In the genomic region with DNA sequence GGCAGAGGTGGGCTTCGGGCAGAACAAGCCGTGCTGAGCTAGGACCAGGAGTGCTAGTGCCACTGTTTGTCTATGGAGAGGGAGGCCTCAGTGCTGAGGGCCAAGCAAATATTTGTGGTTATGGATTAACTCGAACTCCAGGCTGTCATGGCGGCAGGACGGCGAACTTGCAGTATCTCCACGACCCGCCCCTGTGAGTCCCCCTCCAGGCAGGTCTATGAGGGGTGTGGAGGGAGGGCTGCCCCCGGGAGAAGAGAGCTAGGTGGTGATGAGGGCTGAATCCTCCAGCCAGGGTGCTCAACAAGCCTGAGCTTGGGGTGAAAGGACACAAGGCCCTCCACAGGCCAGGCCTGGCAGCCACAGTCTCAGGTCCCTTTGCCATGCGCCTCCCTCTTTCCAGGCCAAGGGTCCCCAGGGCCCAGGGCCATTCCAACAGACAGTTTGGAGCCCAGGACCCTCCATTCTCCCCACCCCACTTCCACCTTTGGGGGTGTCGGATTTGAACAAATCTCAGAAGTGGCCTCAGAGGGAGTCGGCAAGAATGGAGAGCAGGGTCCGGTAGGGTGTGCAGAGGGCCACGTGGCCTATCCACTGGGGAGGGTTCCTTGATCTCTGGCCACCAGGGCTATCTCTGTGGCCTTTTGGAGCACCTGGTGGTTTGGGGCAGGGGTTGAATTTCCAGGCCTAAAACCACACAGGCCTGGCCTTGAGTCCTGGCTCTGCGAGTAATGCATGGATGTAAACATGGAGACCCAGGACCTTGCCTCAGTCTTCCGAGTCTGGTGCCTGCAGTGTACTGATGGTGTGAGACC, we compare ENCODE assay signal across 23 cellular contexts. TPM values are rescaled to one million over a fixed set of nuclear protein-coding genes. Genes with fewer than 3 reads are reported as not detected.
DNase-seq lines count a peak whose midpoint lies in the region; ATAC-seq, FAIRE-seq and TF ChIP-seq lines count a peak whose summit lies in the region.
"Had no signal": no experiment of that assay in that cellular context is flagged by ENCODE, and none has a peak within 500 bp of the region (broad histone marks: within the 10 kb centered on the region; RNA-seq: fewer than 3 reads in every experiment).

Gene PROC, plus strand, starts transcription at position 128 of the 812 bp plus-strand sequence. CDS start 1,516 bp downstream, outside the sequence.

- TSS peak; percentile 72 for BruUV-seq in HepG2 (replicated peaks; lab: Mats Ljungman, UMichigan)

- in situ Hi-C loops in HepG2 (cut with HindIII; ENCODE audit: extremely low pct_ligation_motif_present, low pct_unique_long_range_greater_than_20kb), result no loop called here

- H3K27ac ChIP-seq in KOPT-K1 (ENCODE audit: low read depth, low read length, poor library complexity, severe bottlenecking) (peak within 1 kb of the TSS; percentile 86), HepG2 (ENCODE audit: extremely low read length, insufficient read depth, low read length) (peak within 1 kb of the TSS; percentile 96), MM.1S (ENCODE audit: low read length) (no peak within 1 kb of the TSS), suprapubic skin (no peak within 1 kb of the TSS)
- H3K27ac ChIP-seq: brain microvascular endothelial cell, heart right ventricle, psoas muscle, uterus had no signal

- no peaks in the 10 kb centered on the region for H3K9me2 ChIP-seq in MM.1S (replicated peaks; ENCODE audit: insufficient read depth, low read length)

- under 1% methylated on average over 15 of the region's 16 CpGs for WGBS in HepG2 (ENCODE audit: low lambda C conversion rate)
- 92% methylated on average over 8 of the region's 16 CpGs for WGBS in suprapubic skin

- peak within 1 kb of the TSS; percentile 45 for H3K4me3 Mint-ChIP-seq in activated CD4-positive, alpha-beta T cell treated with anti-CD3 and anti-CD28 coated beads, Interleukin-2, amount 10 ng/mL, durations not matched to agents 24 days and 14 days
- peak within 1 kb of the TSS; percentile 82 for H3K4me3 Mint-ChIP-seq in stimulated activated effector memory CD8-positive, alpha-beta T cell treated with anti-CD3 and anti-CD28 coated beads, Interleukin-12 subunit alpha, Interleukin-12 subunit beta, amount 100 ng/mL, for 72 hours

- peaks cover 43% of the 10 kb centered on the region for H3K27me3 Mint-ChIP-seq in activated CD4-positive, alpha-beta T cell treated with anti-CD3 and anti-CD28 coated beads, Interleukin-2, amount 10 ng/mL, durations not matched to agents 24 days and 14 days

- H3K9me3 ChIP-seq in KOPT-K1 (ENCODE audit: insufficient read depth, low read length, poor library complexity, severe bottlenecking) (no peaks in the 10 kb centered on the region), HepG2 (ENCODE audit: low read length) (no peaks in the 10 kb centered on the region), MM.1S (replicated peaks; ENCODE audit: insufficient read depth, low read length) (no peaks in the 10 kb centered on the region), suprapubic skin (no peaks in the 10 kb centered on the region)
- H3K9me3 ChIP-seq: psoas muscle, uterus had no signal

- H3F3A ChIP-seq in MM.1S (ENCODE audit: insufficient read depth, low read length), result no peaks in the 10 kb centered on the region

- no peaks in the 10 kb centered on the region for H3K36me3 Mint-ChIP-seq in activated CD4-positive, alpha-beta T cell treated with anti-CD3 and anti-CD28 coated beads, Interleukin-2, amount 10 ng/mL, durations not matched to agents 24 days and 14 days (ENCODE audit: low read depth)
- H3K36me3 Mint-ChIP-seq in stimulated activated effector memory CD8-positive, alpha-beta T cell treated with anti-CD3 and anti-CD28 coated beads, Interleukin-12 subunit alpha, Interleukin-12 subunit beta, amount 100 ng/mL, for 72 hours, result no peaks in the 10 kb centered on the region
- H3K36me3 Mint-ChIP-seq: activated naive CD4-positive, alpha-beta T cell treated with anti-CD3 and anti-CD28 coated beads, Interleukin-2, amount 10 ng/mL, durations not matched to agents 7 days and 5 days; CD14-positive monocyte had no signal

- H3K4me1 Mint-ChIP-seq in activated CD4-positive, alpha-beta T cell treated with anti-CD3 and anti-CD28 coated beads, Interleukin-2, amount 10 ng/mL, durations not matched to agents 24 days and 14 days, result peaks cover 24% of the 10 kb centered on the region
- H3K4me1 Mint-ChIP-seq in stimulated activated effector memory CD8-positive, alpha-beta T cell treated with anti-CD3 and anti-CD28 coated beads, Interleukin-12 subunit alpha, Interleukin-12 subunit beta, amount 100 ng/mL, for 72 hours, result peaks cover 34% of the 10 kb centered on the region

- H3K9ac ChIP-seq in HepG2 (ENCODE audit: insufficient read depth, low read depth, low read length) (peak within 1 kb of the TSS; percentile 97), MM.1S (ENCODE audit: low read length) (no peak within 1 kb of the TSS)

- DNase-seq in activated CD4-positive, alpha-beta T cell treated with anti-CD3 and anti-CD28 coated beads, Interleukin-2, amount 10 ng/mL, durations not matched to agents 24 days and 14 days, result no peak
- no peak for DNase-seq in activated CD4-positive, alpha-beta T cell treated with anti-CD3 and anti-CD28 coated beads, Interleukin-2, amount 50 U/mL, for 1 hour
- DNase-seq in HepG2 (ENCODE audit: low spot score) (peak; percentile 93), NCI-H1092 (lab: John Stamatoyannopoulos, UW) (no peak), MM.1S (no peak), suprapubic skin (ENCODE audit: low spot score in 2 of 2) (no peak)
- no peak for DNase-seq in stimulated activated effector memory CD8-positive, alpha-beta T cell treated with anti-CD3 and anti-CD28 coated beads, Interleukin-12 subunit alpha, Interleukin-12 subunit beta, amount 100 ng/mL, for 72 hours (ENCODE audit: low spot score in 2 of 2)
- DNase-seq: activated CD4-positive, alpha-beta T cell treated with anti-CD3 and anti-CD28 coated beads for 48 hours; activated naive CD4-positive, alpha-beta T cell treated with anti-CD3 and anti-CD28 coated beads, Interleukin-2, amount 10 ng/mL, durations not matched to agents 7 days and 5 days; activated T-cell treated with anti-CD3 and anti-CD28 coated beads, Interleukin-2, amount 50 U/mL, for 1 hour; brain microvascular endothelial cell; cortex of kidney; heart right ventricle; NCI-H510A treated with DMSO at 0.1 percent for 48 hours; psoas muscle; uterus had no signal

- peaks cover 85% of the 10 kb centered on the region for H3K4me1 ChIP-seq in HepG2 (ENCODE audit: insufficient read depth, low read length)
- no peaks in the 10 kb centered on the region for H3K4me1 ChIP-seq in MM.1S (ENCODE audit: low read length)
- peaks cover 37% of the 10 kb centered on the region for H3K4me1 ChIP-seq in suprapubic skin

- peak; percentile 84 for ATAC-seq in HepG2
- no peak for ATAC-seq in stimulated activated effector memory CD8-positive, alpha-beta T cell treated with anti-CD3 and anti-CD28 coated beads, Interleukin-12 subunit alpha, Interleukin-12 subunit beta, amount 100 ng/mL, for 72 hours
- ATAC-seq: heart right ventricle had no signal

- H3K36me3 ChIP-seq in KOPT-K1 (ENCODE audit: insufficient read depth, low read length) (no peaks in the 10 kb centered on the region), HepG2 (replicated peaks in 1 of 2; ENCODE audit: control insufficient read depth in 1 of 2, insufficient read depth in 2 of 2, low read length in 2 of 2) (peaks cover 6 to 24% of the 10 kb centered on the region in 2 experiments), MM.1S (replicated peaks; ENCODE audit: insufficient read depth, low read length) (no peaks in the 10 kb centered on the region), suprapubic skin (no peaks in the 10 kb centered on the region)
- H3K36me3 ChIP-seq: brain microvascular endothelial cell, heart right ventricle, uterus had no signal

- H2AFZ ChIP-seq in HepG2 (ENCODE audit: low read length) (no peak within 1 kb of the TSS), MM.1S (ENCODE audit: low read length) (no peak within 1 kb of the TSS)

- H3K27ac Mint-ChIP-seq in activated CD4-positive, alpha-beta T cell treated with anti-CD3 and anti-CD28 coated beads, Interleukin-2, amount 10 ng/mL, durations not matched to agents 24 days and 14 days, result no peak within 1 kb of the TSS
- H3K27ac Mint-ChIP-seq in stimulated activated effector memory CD8-positive, alpha-beta T cell treated with anti-CD3 and anti-CD28 coated beads, Interleukin-12 subunit alpha, Interleukin-12 subunit beta, amount 100 ng/mL, for 72 hours, result no peak within 1 kb of the TSS
- H3K27ac Mint-ChIP-seq: activated naive CD4-positive, alpha-beta T cell treated with anti-CD3 and anti-CD28 coated beads, Interleukin-2, amount 10 ng/mL, durations not matched to agents 7 days and 5 days had no signal

- FAIRE-seq in HepG2 (lab: Jason Lieb, UNC), result peak; percentile 98
- FAIRE-seq: A204.1 had no signal

- H3K27me3 ChIP-seq in HepG2 (ENCODE audit: control insufficient read depth in 1 of 2, insufficient read depth in 2 of 2, low read length in 2 of 2) (no peaks in the 10 kb centered on the region), MM.1S (replicated peaks; ENCODE audit: insufficient read depth, low read length) (peaks cover under 1% of the 10 kb centered on the region; the same call in 1 of the 2 replicates), suprapubic skin (peaks cover 17% of the 10 kb centered on the region)

- CTCF ChIA-PET in HepG2 (lab: Yijun Ruan, JAX; ENCODE audit: low intra/inter-chr PET ratio, low total read pairs), result interaction anchor here (1.2 kb wide), 1 partner anchor 35 kb away, joined by 3 read pairs; no protein-coding TSS in a partner anchor

- TF ChIP-seq EP300 in HepG2 (IDR thresholded peaks at IDR 0.05; ENCODE audit: low read depth in 2 of 2, low read length in 2 of 2) (peak in 1 of 2 experiments; percentile 78; a peak in 2 of 4 replicates), HepG2 (CRISPR knock-in tag; IDR thresholded peaks at IDR 0.05; ENCODE audit: borderline replicate concordance) (peak; percentile 71), suprapubic skin (IDR thresholded peaks at IDR 0.05) (no peak)

- H3K79me2 ChIP-seq in HepG2 (ENCODE audit: insufficient read depth, low read length) (peaks cover 47% of the 10 kb centered on the region), MM.1S (ENCODE audit: low read length) (no peaks in the 10 kb centered on the region)

- H3K4me2 ChIP-seq in HepG2 (ENCODE audit: low read depth, low read length) (peak within 1 kb of the TSS; percentile 94), MM.1S (ENCODE audit: low read depth, low read length) (no peak within 1 kb of the TSS)

- POLR2A ChIA-PET in HepG2 (lab: Yijun Ruan, JAX), result interaction anchor here (1.1 to 8.1 kb wide), 11 partner anchors 8 to 125 kb away, joined by 3 to 229 read pairs (median 11); partner anchors contain the start of genes ERCC3 and IWS1

- TF ChIP-seq RAD21 in HepG2 (CRISPR knock-in tag; IDR thresholded peaks at IDR 0.05), result peak; percentile 18

- no peaks in the 10 kb centered on the region for H3K9me3 Mint-ChIP-seq in activated CD4-positive, alpha-beta T cell treated with anti-CD3 and anti-CD28 coated beads, Interleukin-2, amount 10 ng/mL, durations not matched to agents 24 days and 14 days
- H3K9me3 Mint-ChIP-seq in stimulated activated effector memory CD8-positive, alpha-beta T cell treated with anti-CD3 and anti-CD28 coated beads, Interleukin-12 subunit alpha, Interleukin-12 subunit beta, amount 100 ng/mL, for 72 hours, result no peaks in the 10 kb centered on the region
- H3K9me3 Mint-ChIP-seq: activated naive CD4-positive, alpha-beta T cell treated with anti-CD3 and anti-CD28 coated beads, Interleukin-2, amount 10 ng/mL, durations not matched to agents 7 days and 5 days had no signal

- H3K4me3 ChIP-seq in HepG2 (replicated peaks in 1 of 3; ENCODE audit: insufficient read depth in 1 of 3, low read depth in 2 of 3, low read length in 3 of 3), result peak within 1 kb of the TSS; percentile 57 to 78 (median 73)
- no peak within 1 kb of the TSS for H3K4me3 ChIP-seq in MM.1S (ENCODE audit: low read length)
- H3K4me3 ChIP-seq in suprapubic skin, result no peak within 1 kb of the TSS
- H3K4me3 ChIP-seq: heart right ventricle, lung, skin epidermis, uterus had no signal

- peak in 1 of 2 experiments; percentile 92; a peak in 1 of 4 replicates for TF ChIP-seq POLR2A in HepG2 (IDR thresholded peaks at IDR 0.05; ENCODE audit: insufficient read depth in 1 of 2, low read depth in 2 of 2, low read length in 2 of 2)
- TF ChIP-seq POLR2A in suprapubic skin (IDR thresholded peaks at IDR 0.05), result no peak

- intact Hi-C loops in activated CD4-positive, alpha-beta T cell treated with anti-CD3 and anti-CD28 coated beads, Interleukin-2, amount 10 ng/mL, durations not matched to agents 24 days and 14 days (cut with micrococcal nuclease), result loop anchor here (10.0 kb wide), 1 partner anchor 334 kb away; no protein-coding TSS in a partner anchor
- intact Hi-C loops in HepG2 (cut with micrococcal nuclease; ENCODE audit: unreplicated experiment), result loop anchor here (1.0 to 5.0 kb wide), 3 partner anchors 20 to 61 kb away; no protein-coding TSS in a partner anchor

- H4K20me1 ChIP-seq in HepG2 (ENCODE audit: insufficient read depth, low read length) (no peaks in the 10 kb centered on the region), MM.1S (ENCODE audit: insufficient read depth, low read length) (no peaks in the 10 kb centered on the region)

- peak; percentile 47 for TF ChIP-seq CTCF in HepG2 (CRISPR knock-in tag; IDR thresholded peaks at IDR 0.05)
- TF ChIP-seq CTCF in MM.1S (IDR thresholded peaks at IDR 0.05; ENCODE audit: low read length), result no peak
- no peak for TF ChIP-seq CTCF in suprapubic skin (IDR thresholded peaks at IDR 0.05)

RNA-seq across cellular contexts. Expression of gene PROC, which starts in this region (rescaled TPM):
- 0.12 TPM in 1 of 2 replicates, not detected in the other for total RNA-seq in activated CD4-positive, alpha-beta T cell treated with anti-CD3 and anti-CD28 coated beads, Interleukin-2, amount 10 ng/mL, durations not matched to agents 24 days and 14 days
- total RNA-seq in HepG2 (2016; rRNA removed; fragmentation: Illumina TruSeq; extraction: Trizol), result 52.1 and 134 TPM in 2 replicates
- total RNA-seq in HepG2 (2016; cell fraction: cytosol; rRNA removed; fragmentation: Illumina TruSeq; extraction: Trizol; ENCODE audit: low read depth), result 19.2 and 23.2 TPM in 2 replicates
- total RNA-seq in HepG2 (2016; cell fraction: insoluble cytoplasmic fraction; rRNA removed; fragmentation: Illumina TruSeq; extraction: Trizol), result 49.9 and 134 TPM in 2 replicates
- 37.4 and 38.6 TPM in 2 replicates for total RNA-seq in HepG2 (2016; cell fraction: membrane; rRNA removed; fragmentation: Illumina TruSeq; extraction: Trizol)
- 166 and 178 TPM in 2 replicates for total RNA-seq in HepG2 (2016; cell fraction: nucleus; rRNA removed; fragmentation: Illumina TruSeq; extraction: Trizol)
- polyA plus RNA-seq in HepG2 (2011; rRNA removed), result 185 and 266 TPM in 2 replicates
- polyA plus RNA-seq in HepG2 (2011; cell fraction: cytosol; rRNA removed), result 113 and 166 TPM in 2 replicates
- polyA plus RNA-seq in HepG2 (2011; cell fraction: nucleus; rRNA removed), result 1,267 and 1,304 TPM in 2 replicates
- polyA plus RNA-seq in HepG2 (2012), result 232 and 321 TPM in 2 replicates
- 17.2 and 19.9 TPM in 2 replicates for polyA plus RNA-seq in HepG2 (2016; cell fraction: cytosol; fragmentation: Illumina TruSeq; extraction: Trizol; ENCODE audit: low read depth)
- 48.9 and 49.8 TPM in 2 replicates for polyA plus RNA-seq in HepG2 (2016; cell fraction: insoluble cytoplasmic fraction; fragmentation: Illumina TruSeq; extraction: Trizol; ENCODE audit: low read depth)
- polyA plus RNA-seq in HepG2 (2016; cell fraction: membrane; fragmentation: Illumina TruSeq; extraction: Trizol; ENCODE audit: low read depth), result 22.9 and 24.9 TPM in 2 replicates
- 354 and 380 TPM in 2 replicates for polyA plus RNA-seq in HepG2 (2016; cell fraction: nucleus; fragmentation: Illumina TruSeq; extraction: Trizol; ENCODE audit: insufficient read depth, low read depth)
- 241 TPM in 1 of 2 replicates, not detected in the other for polyA minus RNA-seq in HepG2 (2011; rRNA and poly(A)+ RNA removed; ENCODE audit: low replicate concordance)
- polyA minus RNA-seq in HepG2 (2011; cell fraction: cytosol; rRNA and poly(A)+ RNA removed), result 64.7 and 65.5 TPM in 2 replicates
- 172 and 188 TPM in 2 replicates for polyA minus RNA-seq in HepG2 (2011; cell fraction: nucleus; rRNA and poly(A)+ RNA removed)
- 1 to 10 TPM in 1 of 4 donors, under 1 TPM in 1, not detected in 2; 0.36 to 7.1 TPM for total RNA-seq in suprapubic skin
- total RNA-seq: Daoy, heart right ventricle, LHCN-M2 had no signal
- polyA plus RNA-seq: CD14-positive monocyte, heart right ventricle had no signal

Comparison
In these comparisons a context has a peak if more than half of its experiments do, and no peak if none do; other contexts are left out.
1. H3K27ac ChIP-seq: peak in KOPT-K1 (single experiment) and HepG2 (single experiment); none in MM.1S (single experiment) and suprapubic skin (single experiment).
2. H3K4me3 ChIP-seq: peak in HepG2 (3 of 3); none in MM.1S (single experiment) and suprapubic skin (single experiment).